25 cellular contexts compared by ENCODE assay signal in the genomic region with DNA sequence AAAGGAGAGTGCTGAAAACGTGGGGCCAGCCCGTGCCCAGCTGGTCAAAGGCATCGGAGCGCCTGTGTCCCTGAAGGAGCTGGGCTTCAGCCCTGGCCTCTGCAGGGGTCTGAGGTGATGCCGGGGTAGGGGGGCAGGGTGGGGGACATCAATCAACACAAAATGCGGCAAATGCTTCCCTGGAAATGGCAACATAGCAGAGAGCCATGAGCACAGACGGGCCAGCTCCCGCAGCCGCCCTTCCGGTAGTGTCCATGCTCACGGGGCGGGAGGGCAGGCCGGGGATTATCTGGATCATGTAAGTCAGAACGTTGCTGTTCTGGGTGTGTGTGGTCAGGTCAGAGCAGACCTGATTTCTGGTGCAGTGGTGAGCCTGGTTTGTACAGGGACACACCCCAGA.
DNase-seq lines count a peak whose midpoint lies in the region; ATAC-seq and TF ChIP-seq lines count a peak whose summit lies in the region.
"Had no signal": no experiment of that assay in that cellular context is flagged by ENCODE, and none has a peak within 500 bp of the region (broad histone marks: within the 10 kb centered on the region; RNA-seq: fewer than 3 reads in every experiment).

No MANE protein-coding gene starts in this region.

- ATAC-seq in HG03521 (IDR thresholded peaks at IDR 0.05; ENCODE audit: unreplicated experiment) (no peak), SK-N-SH treated with all-trans-retinoic acid at 6 μM for 48 hours (no peak), GM21786 (IDR thresholded peaks at IDR 0.05; ENCODE audit: unreplicated experiment) (no peak)
- ATAC-seq: psoas muscle had no signal

- DNase-seq in AG09309 (ENCODE audit: low read depth) (no peak), HFF-Myc (ENCODE audit: extremely low read depth, low read depth) (no peak), fibroblast of gingiva (ENCODE audit: low read depth) (peak; percentile 26), NCI-H82 (lab: John Stamatoyannopoulos, UW) (no peak)
- DNase-seq: ACHN; activated CD4-positive, alpha-beta T cell treated with anti-CD3 and anti-CD28 coated beads, Interleukin-2, amount 50 U/mL, for 48 hours; activated naive CD8-positive, alpha-beta T cell treated with anti-CD3 and anti-CD28 coated beads, Interleukin-2, amount 10 ng/mL, durations not matched to agents 7 days and 5 days; CD4-positive, CD25-positive, alpha-beta regulatory T cell; glutamatergic neuron; NCI-H1694 treated with DMSO at 0.1 percent for 48 hours; NCI-H526; psoas muscle; small intestine; stimulated activated CD4-positive, alpha-beta T cell treated with anti-CD3 and anti-CD28 coated beads, Interleukin-1b, Interleukin-23, amount 100 ng/mL, for 48 hours; substantia nigra; T-helper 1 cell; uterus had no signal

- H3K27ac ChIP-seq in skin epidermis, result peak overlapping the region in 19 of 21 experiments; percentile 10 to 92 (median 72)
- H3K27ac ChIP-seq: esophagus muscularis mucosa, HL-60, psoas muscle, SJSA1, uterus had no signal

- TF ChIP-seq CTCF in AG09309 (IDR thresholded peaks at IDR 0.05; ENCODE audit: control insufficient read depth, insufficient read depth, low read depth, low read length, missing control alignments) (no peak), HFF-Myc (IDR thresholded peaks at IDR 0.05; ENCODE audit: low read depth, low read length, missing control alignments) (no peak)

- H3K4me3 ChIP-seq in AG09309 (ENCODE audit: control insufficient read depth, low read depth, low read length) (peak overlapping the region; percentile 19), HFF-Myc (replicated peaks; ENCODE audit: low read depth, low read length) (peak overlapping the region; percentile 43), skin epidermis (peak overlapping the region in 2 of 7 experiments; percentile 1 to 5)
- H3K4me3 ChIP-seq: esophagus muscularis mucosa, lung, psoas muscle, SJSA1, uterus had no signal

TF ChIP-seq in SK-N-SH treated with all-trans-retinoic acid at 6 μM for 48 hours, 23 proteins besides CTCF, POLR2A, EP300 and RAD21:
- TF ChIP-seq CSRNP3 (CRISPR knock-in tag; IDR thresholded peaks at IDR 0.05), result no peak
- TF ChIP-seq ZFP30 (CRISPR knock-in tag; IDR thresholded peaks at IDR 0.05), result no peak
- TF ChIP-seq GLIS3 (CRISPR knock-in tag; IDR thresholded peaks at IDR 0.05), result no peak
